Comparison of ENCODE assay signal across 8 cellular contexts in genomic region chr7:130490888-130491771, GRCh38. TPM values are rescaled to one million over a fixed set of nuclear protein-coding genes. Genes with fewer than 3 reads are reported as not detected.
DNase-seq lines count a peak whose midpoint lies in the region; ATAC-seq and TF ChIP-seq lines count a peak whose summit lies in the region.

No MANE protein-coding gene starts in this region.

- peak; percentile 50 to 59 for ATAC-seq in activated T-cell treated with anti-CD3 and anti-CD28 coated beads, Interleukin-2, amount 50 U/mL, for 72 hours (replicated peaks in 1 of 2)
- peak; percentile 40 for ATAC-seq in foreskin keratinocyte
- ATAC-seq in HG03378 (IDR thresholded peaks at IDR 0.05; ENCODE audit: unreplicated experiment): no peak
- no peak for ATAC-seq in GM18517 (IDR thresholded peaks at IDR 0.05; ENCODE audit: unreplicated experiment)
- no peak for ATAC-seq in GM21786 (IDR thresholded peaks at IDR 0.05; ENCODE audit: unreplicated experiment)

- H3K4me1 ChIP-seq in foreskin keratinocyte: peaks cover 7% of the 10 kb centered on the region

- no peak overlapping the region for H3K27ac ChIP-seq in foreskin keratinocyte

- no peak overlapping the region for H3K27ac Mint-ChIP-seq in activated T-cell treated with anti-CD3 and anti-CD28 coated beads, Interleukin-2, amount 50 U/mL, for 72 hours

- TF ChIP-seq CTCF in foreskin keratinocyte (conservative IDR thresholded peaks at IDR 0.05): peak; percentile 74

- no peaks in the 10 kb centered on the region for H3K36me3 Mint-ChIP-seq in activated T-cell treated with anti-CD3 and anti-CD28 coated beads, Interleukin-2, amount 50 U/mL, for 72 hours (ENCODE audit: insufficient read depth in 2 of 2)

- peak overlapping the region; percentile 81 for H3K4me3 Mint-ChIP-seq in activated T-cell treated with anti-CD3 and anti-CD28 coated beads, Interleukin-2, amount 50 U/mL, for 72 hours

- H3K4me1 Mint-ChIP-seq in activated T-cell treated with anti-CD3 and anti-CD28 coated beads, Interleukin-2, amount 50 U/mL, for 72 hours (ENCODE audit: low read depth): peaks cover 30% of the 10 kb centered on the region

- H3K9me3 Mint-ChIP-seq in activated T-cell treated with anti-CD3 and anti-CD28 coated beads, Interleukin-2, amount 50 U/mL, for 72 hours: no peaks in the 10 kb centered on the region

- no peaks in the 10 kb centered on the region for H3K27me3 ChIP-seq in foreskin keratinocyte

- DNase-seq in stimulated activated CD4-positive, alpha-beta T cell treated with anti-CD3 and anti-CD28 coated beads, Interleukin-15, amount 100 ng/mL, for 24 hours: peak; percentile 52
- DNase-seq in stimulated activated CD4-positive, alpha-beta T cell treated with anti-CD3 and anti-CD28 coated beads, Interleukin-12 subunit alpha, Interleukin-12 subunit beta, amount 100 ng/mL, for 4 hours: no peak
- peak; percentile 56 to 64 for DNase-seq in activated T-cell treated with anti-CD3 and anti-CD28 coated beads, Interleukin-2, amount 50 U/mL, for 72 hours
- DNase-seq in foreskin keratinocyte: peak in 1 of 2 donors; percentile 35
- DNase-seq in occipital lobe (lab: John Stamatoyannopoulos, UW): peak; percentile 19

- H3K27me3 Mint-ChIP-seq in activated T-cell treated with anti-CD3 and anti-CD28 coated beads, Interleukin-2, amount 50 U/mL, for 72 hours (ENCODE audit: low read depth): peaks cover 59% of the 10 kb centered on the region

RNA-seq across cellular contexts. Expression of gene MEST, which starts 0.8 kb away (rescaled TPM):
- 1 to 10 TPM; 3.5 to 4.8 TPM for total RNA-seq in activated T-cell treated with anti-CD3 and anti-CD28 coated beads, Interleukin-2, amount 50 U/mL, for 72 hours
- total RNA-seq in foreskin keratinocyte (32.0 and 42.3 TPM in 2 replicates), occipital lobe (85.8 TPM)
- 19.2 and 28.2 TPM in 2 replicates for polyA plus RNA-seq in foreskin keratinocyte

RNA-seq across cellular contexts. Expression of gene CEP41, which starts 50.3 kb away (rescaled TPM):
- total RNA-seq in activated T-cell treated with anti-CD3 and anti-CD28 coated beads, Interleukin-2, amount 50 U/mL, for 72 hours: 10 to 100 TPM; 19.1 to 33.3 TPM
- 19.0 and 20.5 TPM in 2 replicates for total RNA-seq in foreskin keratinocyte
- 11.8 and 12.6 TPM in 2 replicates for polyA plus RNA-seq in foreskin keratinocyte
- 14.2 TPM for total RNA-seq in occipital lobe

Comparison
In these comparisons a context has a peak if more than half of its experiments do, and no peak if none do; other contexts are left out.
1. ATAC-seq: peak in activated T-cell treated with anti-CD3 and anti-CD28 coated beads, Interleukin-2, amount 50 U/mL, for 72 hours (2 of 2) and foreskin keratinocyte (single experiment); none in HG03378 (single experiment), GM18517 (single experiment) and GM21786 (single experiment).